8 cellular contexts compared by ENCODE assay signal in the genomic region with DNA sequence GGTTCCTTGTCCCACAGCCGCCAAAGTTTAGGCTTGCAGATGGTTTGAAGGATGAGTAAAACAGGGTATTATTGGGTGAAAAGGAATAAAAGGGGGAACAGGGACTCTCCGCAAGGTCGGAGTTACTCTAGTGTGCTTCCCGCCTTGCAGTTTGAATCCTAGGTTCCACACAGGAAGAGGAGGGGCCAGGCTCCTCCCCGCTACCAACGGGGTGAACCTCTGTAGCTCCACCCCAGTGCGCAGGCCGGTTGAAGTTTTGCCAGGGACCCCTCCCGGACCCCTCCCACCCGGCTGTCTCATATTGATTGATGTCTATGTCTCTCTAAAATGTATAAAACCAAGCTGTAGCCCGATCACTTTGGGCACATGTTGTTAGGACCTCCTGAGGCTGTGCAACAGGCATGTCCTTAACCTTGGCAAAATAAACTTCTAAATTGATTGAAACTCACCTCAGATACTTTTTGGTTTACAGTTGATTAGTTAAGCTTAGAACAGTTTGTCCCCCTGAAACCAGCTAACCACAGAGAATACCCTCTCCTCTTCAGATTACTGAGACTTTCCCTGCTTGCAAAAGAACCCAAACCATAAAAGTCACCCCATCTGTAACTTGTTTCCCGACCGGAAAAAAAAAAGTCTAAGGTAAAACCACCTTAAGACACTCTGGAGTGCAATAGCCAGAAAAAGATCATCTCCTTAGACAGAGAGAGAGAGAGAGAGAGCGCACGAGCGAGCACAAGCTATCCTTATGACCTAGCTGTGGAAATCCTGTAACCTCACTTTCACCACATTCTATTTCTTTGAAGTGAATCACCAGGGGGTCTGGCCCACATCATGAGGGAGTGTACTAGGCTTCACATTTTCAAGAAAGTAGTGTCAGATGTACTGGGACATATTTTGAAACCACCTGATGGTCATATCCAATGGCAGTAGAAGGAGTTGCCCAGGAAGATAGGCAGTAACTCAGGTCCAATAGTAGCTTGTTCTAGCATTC. TPM values are rescaled to one million over a fixed set of nuclear protein-coding genes. Genes with fewer than 3 reads are reported as not detected.
DNase-seq lines count a peak whose midpoint lies in the region; ATAC-seq and TF ChIP-seq lines count a peak whose summit lies in the region.

No MANE protein-coding gene starts in this region.

- H3K27ac ChIP-seq in mesenchymal stem cell (ENCODE audit: low read length, poor library complexity, severe bottlenecking) (no peak overlapping the region), MM.1S (ENCODE audit: low read length) (no peak overlapping the region)

- H2BK120ac ChIP-seq in mesenchymal stem cell (ENCODE audit: low read depth, low read length) = no peak overlapping the region

- no peaks in the 10 kb centered on the region for H3K79me1 ChIP-seq in mesenchymal stem cell (replicated peaks; ENCODE audit: low read length, poor library complexity, severe bottlenecking)

- no peak overlapping the region for H3K23ac ChIP-seq in mesenchymal stem cell (ENCODE audit: low read length in 2 of 2)

- WGBS in mesenchymal stem cell = 78% methylated on average over 8 of the region's 16 CpGs

- H3K4me3 Mint-ChIP-seq in T-cell = no peak overlapping the region

- H2BK15ac ChIP-seq in mesenchymal stem cell (ENCODE audit: low read depth, poor library complexity, severe bottlenecking) = no peak overlapping the region

- no peak overlapping the region for H3K9ac ChIP-seq in mesenchymal stem cell (ENCODE audit: low read length)
- H3K9ac ChIP-seq in MM.1S (ENCODE audit: low read length) = no peak overlapping the region

- POLR2A ChIA-PET in T-cell (lab: Charles Lee) = interaction anchor here in 1 of 2 donors (0.6 kb wide), 1 partner anchor 1672 kb away, joined by 4 read pairs; no protein-coding TSS in a partner anchor

- no peak overlapping the region for H4K8ac ChIP-seq in mesenchymal stem cell (ENCODE audit: low read length)

- H2BK12ac ChIP-seq in mesenchymal stem cell (ENCODE audit: low read length in 2 of 2) = no peak overlapping the region

- H2AFZ ChIP-seq in mesenchymal stem cell (ENCODE audit: low read depth, low read length) (no peak overlapping the region), MM.1S (ENCODE audit: low read length) (no peak overlapping the region)

- no peaks in the 10 kb centered on the region for H3K36me3 Mint-ChIP-seq in T-cell

- H3F3A ChIP-seq in MM.1S (ENCODE audit: insufficient read depth, low read length) = no peaks in the 10 kb centered on the region

- H3K4me3 ChIP-seq in mesenchymal stem cell (ENCODE audit: insufficient read depth in 1 of 2, low read depth in 1 of 2, low read length in 2 of 2) = peak overlapping the region in 1 of 2 experiments; percentile 14
- H3K4me3 ChIP-seq in MM.1S (ENCODE audit: low read length) = no peak overlapping the region
- no peak overlapping the region for H3K4me3 ChIP-seq in MG63

- no peaks in the 10 kb centered on the region for H3K9me2 ChIP-seq in MM.1S (replicated peaks; ENCODE audit: insufficient read depth, low read length)

- H3K27ac Mint-ChIP-seq in T-cell = peak overlapping the region in 1 of 2 donors; percentile 27

- H3K79me2 ChIP-seq in MM.1S (ENCODE audit: low read length) = no peaks in the 10 kb centered on the region

- H3K18ac ChIP-seq in mesenchymal stem cell (ENCODE audit: low read depth in 1 of 2, low read length in 2 of 2) = no peak overlapping the region

- no peak overlapping the region for H2BK5ac ChIP-seq in mesenchymal stem cell (ENCODE audit: low read depth, low read length, poor library complexity, severe bottlenecking)

- H3K27me3 ChIP-seq in mesenchymal stem cell (ENCODE audit: control insufficient read depth in 1 of 2, insufficient read depth in 1 of 2, low read length in 2 of 2) (no peaks in the 10 kb centered on the region), MM.1S (replicated peaks; ENCODE audit: insufficient read depth, low read length) (no peaks in the 10 kb centered on the region), MG63 (no peaks in the 10 kb centered on the region)

- no peak overlapping the region for H3K4ac ChIP-seq in mesenchymal stem cell (ENCODE audit: low read depth in 1 of 2, low read length in 2 of 2)

- H3K4me1 Mint-ChIP-seq in T-cell = peaks cover 0 to 4% (median 3%) of the 10 kb centered on the region in 3 donors

- peaks cover 5% of the 10 kb centered on the region for H3K4me1 ChIP-seq in mesenchymal stem cell (ENCODE audit: control insufficient read depth, insufficient read depth, low read depth, low read length)
- H3K4me1 ChIP-seq in MM.1S (ENCODE audit: low read length) = no peaks in the 10 kb centered on the region

- H3K4me2 ChIP-seq in mesenchymal stem cell (ENCODE audit: low read length, poor library complexity, severe bottlenecking) = no peak overlapping the region
- no peak overlapping the region for H3K4me2 ChIP-seq in MM.1S (ENCODE audit: low read depth, low read length)

- peak in 9 of 34 experiments; percentile 1 to 56 (median 14) for DNase-seq in T-cell
- peak; percentile 37 for DNase-seq in mesenchymal stem cell
- DNase-seq in MM.1S = no peak
- DNase-seq in middle frontal gyrus (ENCODE audit: extremely low spot score, low spot score) = no peak
- no peak for DNase-seq in MG63

- no peak overlapping the region for H4K91ac ChIP-seq in mesenchymal stem cell (ENCODE audit: low read length)

- no peaks in the 10 kb centered on the region for H3K36me3 ChIP-seq in mesenchymal stem cell (ENCODE audit: control insufficient read depth in 1 of 2, insufficient read depth in 2 of 2, low read depth in 1 of 2, low read length in 2 of 2)
- H3K36me3 ChIP-seq in MM.1S (replicated peaks; ENCODE audit: insufficient read depth, low read length) = no peaks in the 10 kb centered on the region
- no peaks in the 10 kb centered on the region for H3K36me3 ChIP-seq in MG63

- peaks cover 6 to 12% of the 10 kb centered on the region in 2 donors for H3K27me3 Mint-ChIP-seq in T-cell

- no peaks in the 10 kb centered on the region for H4K20me1 ChIP-seq in MM.1S (ENCODE audit: insufficient read depth, low read length)

- TF ChIP-seq CTCF in MM.1S (IDR thresholded peaks at IDR 0.05; ENCODE audit: low read length) = no peak

- no peak overlapping the region for H2AK5ac ChIP-seq in mesenchymal stem cell (ENCODE audit: low read length, severe bottlenecking)

- CTCF ChIA-PET in T-cell (lab: Charles Lee) = interaction anchor here (0.6 to 1.6 kb wide), 3 partner anchors 11 to 718 kb away, joined by 3 to 5 read pairs (median 3); no protein-coding TSS in a partner anchor

- H3K9me3 Mint-ChIP-seq in T-cell = no peaks in the 10 kb centered on the region

- ATAC-seq in GM18861 (IDR thresholded peaks at IDR 0.05; ENCODE audit: unreplicated experiment) = peak; percentile 55
- ATAC-seq in HG02623 (IDR thresholded peaks at IDR 0.05; ENCODE audit: unreplicated experiment) = peak; percentile 70
- ATAC-seq in T-cell (replicated peaks in 1 of 4) = peak in 3 of 4 experiments; percentile 33 to 63 (median 53)
- ATAC-seq in HG03460 (IDR thresholded peaks at IDR 0.05; ENCODE audit: unreplicated experiment) = no peak

- H3K9me3 ChIP-seq in mesenchymal stem cell (ENCODE audit: control insufficient read depth, low read length) = no peaks in the 10 kb centered on the region
- no peaks in the 10 kb centered on the region for H3K9me3 ChIP-seq in MM.1S (replicated peaks; ENCODE audit: insufficient read depth, low read length)
- H3K9me3 ChIP-seq in MG63 = no peaks in the 10 kb centered on the region

- H3K14ac ChIP-seq in mesenchymal stem cell (ENCODE audit: low read length in 2 of 2) = no peak overlapping the region

RNA-seq across cellular contexts. Expression of gene GTF2F2, which starts 11.3 kb away (rescaled TPM):
- total RNA-seq in T-cell = 10 to 100 TPM; 12.9 to 17.0 (median 15.6) TPM
- polyA plus RNA-seq in mesenchymal stem cell (2013, experiment 1 of 2) = 21.8 TPM
- 21.1 TPM for polyA plus RNA-seq in mesenchymal stem cell (2013, experiment 2 of 2)
- 64.5 and 73.7 TPM in 2 replicates for total RNA-seq in MG63 (2014; rRNA removed; shearing (Covaris generic); ENCODE audit: low replicate concordance)
